ENCODE assay signal across 8 cellular contexts in the genomic region with DNA sequence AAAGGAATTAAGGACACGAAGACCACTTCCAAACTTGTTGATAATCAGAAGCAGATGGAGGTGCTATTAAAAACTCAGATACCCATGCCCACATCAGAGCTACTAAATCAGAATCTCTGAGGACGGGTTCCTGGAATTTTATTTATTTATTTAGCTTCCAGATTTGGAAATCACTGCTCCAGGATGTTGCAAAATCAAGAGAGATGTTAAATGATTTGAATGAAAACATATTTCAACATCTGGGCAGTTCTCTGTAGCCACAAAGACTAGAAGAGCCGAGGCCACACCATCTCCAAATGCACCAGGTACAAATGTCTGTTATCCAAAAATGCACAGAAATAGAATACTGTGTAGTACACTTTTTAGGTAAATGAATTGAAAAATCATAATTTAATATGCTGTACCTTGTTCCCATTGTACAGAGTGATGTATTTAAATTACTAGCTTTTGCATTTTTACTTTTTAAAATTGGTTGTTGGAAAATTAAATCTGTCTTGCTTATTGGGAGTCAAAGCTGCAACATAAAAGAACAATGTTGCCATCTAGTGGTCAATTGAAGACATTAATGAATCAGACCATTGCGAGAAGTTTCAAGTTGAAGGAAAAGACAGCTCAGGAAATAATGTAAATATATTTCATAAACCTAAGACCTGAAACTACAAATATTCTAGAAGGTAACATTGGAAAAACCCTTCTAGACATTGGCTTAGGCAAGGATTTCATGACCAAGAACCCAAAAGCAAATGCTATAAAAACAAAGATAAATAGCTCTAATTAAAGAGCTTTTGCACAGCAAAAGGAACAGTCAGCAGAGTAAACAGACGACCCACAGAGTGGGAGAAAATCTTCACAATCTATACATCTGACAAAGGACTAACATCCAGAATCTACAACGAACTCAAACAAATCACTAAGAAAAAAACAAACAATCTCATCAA.
DNase-seq lines count a peak whose midpoint lies in the region; ATAC-seq and TF ChIP-seq lines count a peak whose summit lies in the region.

No MANE protein-coding gene starts in this region.

- H3K9ac ChIP-seq in Karpas-422 (ENCODE audit: low read length): no peak overlapping the region

- CTCF ChIA-PET in BJ (lab: Yijun Ruan, JAX): interaction anchor here (0.7 to 2.4 kb wide), 26 partner anchors 9 to 1002 kb away, joined by 3 to 79 read pairs (median 4); no protein-coding TSS in a partner anchor

- H3K9me2 ChIP-seq in Karpas-422 (replicated peaks; ENCODE audit: insufficient read depth, low read length): no peaks in the 10 kb centered on the region

- H3K79me2 ChIP-seq in Karpas-422 (ENCODE audit: low read length): no peaks in the 10 kb centered on the region

- DNase-seq in BJ (ENCODE audit: low read depth) (no peak), Karpas-422 (peak; percentile 78), WERI-Rb-1 (no peak), left ventricle myocardium inferior (no peak), spleen (no peak), NCI-H226 (no peak)

- H3K27ac ChIP-seq in Karpas-422 (ENCODE audit: low read length) (no peak overlapping the region), WERI-Rb-1 (no peak overlapping the region), left ventricle myocardium inferior (replicated peaks) (no peak overlapping the region), spleen (no peak overlapping the region)

- no peaks in the 10 kb centered on the region for H3K36me3 ChIP-seq in BJ (ENCODE audit: control insufficient read depth, insufficient read depth, low read length)
- no peaks in the 10 kb centered on the region for H3K36me3 ChIP-seq in Karpas-422 (ENCODE audit: insufficient read depth, low read length)
- H3K36me3 ChIP-seq in WERI-Rb-1: no peaks in the 10 kb centered on the region
- H3K36me3 ChIP-seq in left ventricle myocardium inferior: no peaks in the 10 kb centered on the region
- H3K36me3 ChIP-seq in spleen: no peaks in the 10 kb centered on the region

- H3K4me3 ChIP-seq in BJ (ENCODE audit: low read depth, low read length) (no peak overlapping the region), Karpas-422 (ENCODE audit: low read length) (no peak overlapping the region), WERI-Rb-1 (ENCODE audit: low read depth, low read length) (no peak overlapping the region), left ventricle myocardium inferior (no peak overlapping the region), spleen (no peak overlapping the region)

- TF ChIP-seq POLR2A in spleen (IDR thresholded peaks at IDR 0.05): no peak

- H3K27me3 ChIP-seq in BJ (ENCODE audit: control insufficient read depth, insufficient read depth, low read length) (0 out of 2 replicates have a peak, but pooled peaks cover 2% of the 10 kb centered on the region), Karpas-422 (ENCODE audit: low read length) (no peaks in the 10 kb centered on the region), WERI-Rb-1 (ENCODE audit: insufficient read depth, low read depth, severe bottlenecking) (no peaks in the 10 kb centered on the region), left ventricle myocardium inferior (ENCODE audit: low read depth) (no peaks in the 10 kb centered on the region), spleen (replicated peaks in 1 of 7) (peaks cover 0 to 4% (median 0%) of the 10 kb centered on the region in 7 donors)

- WGBS in spleen, 5 donors: 31 to 40% (median 34%) methylated on average over 6 of the region's 6 CpGs

- TF ChIP-seq CTCF in BJ (IDR thresholded peaks at IDR 0.05; ENCODE audit: insufficient read depth, low read depth, low read length) (peak; percentile 49), WERI-Rb-1 (IDR thresholded peaks at IDR 0.05; ENCODE audit: low read depth, low read length) (peak; percentile 29; the same call in 1 of the 2 replicates), left ventricle myocardium inferior (IDR thresholded peaks at IDR 0.05; ENCODE audit: borderline replicate concordance) (peak; percentile 78), spleen (IDR thresholded peaks at IDR 0.05 in 8 of 11, conservative IDR thresholded peaks at IDR 0.05 in 3 of 11) (peak; percentile 31 to 81 (median 67))

- POLR2A ChIA-PET in BJ (lab: Charles Lee): interaction anchor here (0.6 kb wide), 2 partner anchors 76 to 428 kb away, joined by 3 to 7 read pairs; no protein-coding TSS in a partner anchor

- no peaks in the 10 kb centered on the region for H3K9me3 ChIP-seq in Karpas-422 (ENCODE audit: low read length)
- H3K9me3 ChIP-seq in WERI-Rb-1 (ENCODE audit: severe bottlenecking): no peaks in the 10 kb centered on the region
- no peaks in the 10 kb centered on the region for H3K9me3 ChIP-seq in left ventricle myocardium inferior (replicated peaks)
- H3K9me3 ChIP-seq in spleen: no peaks in the 10 kb centered on the region

- no peak overlapping the region for H2AFZ ChIP-seq in Karpas-422 (ENCODE audit: low read length)

- H3K4me1 ChIP-seq in Karpas-422 (ENCODE audit: low read length) (no peaks in the 10 kb centered on the region), left ventricle myocardium inferior (no peaks in the 10 kb centered on the region), spleen (no peaks in the 10 kb centered on the region)

- H4K20me1 ChIP-seq in Karpas-422 (ENCODE audit: insufficient read depth, low read depth, low read length): no peaks in the 10 kb centered on the region

- no peak overlapping the region for H3K4me2 ChIP-seq in Karpas-422 (ENCODE audit: low read depth, low read length, poor library complexity, severe bottlenecking)

- peak; percentile 73 for ATAC-seq in GM18858 (IDR thresholded peaks at IDR 0.05; ENCODE audit: unreplicated experiment)
- no peak for ATAC-seq in GM19023 (IDR thresholded peaks at IDR 0.05; ENCODE audit: unreplicated experiment)

- intact Hi-C loops in left ventricle myocardium inferior (cut with micrococcal nuclease): loop anchor here (5.0 kb wide), 1 partner anchor 80 kb away; no protein-coding TSS in a partner anchor
- intact Hi-C loops in spleen (cut with DNase I; ENCODE audit: low total_unique reads): loop anchor here (5.0 to 10.0 kb wide), 2 partner anchors 80 to 752 kb away; no protein-coding TSS in a partner anchor
